Comparison of ENCODE assay signal across 10 cellular contexts in genomic region chr9:135480942-135481315, GRCh38. TPM values are rescaled to one million over a fixed set of nuclear protein-coding genes. Genes with fewer than 3 reads are reported as not detected.
DNase-seq lines count a peak whose midpoint lies in the region; ATAC-seq and TF ChIP-seq lines count a peak whose summit lies in the region.
"Had no signal": no experiment of that assay in that cellular context is flagged by ENCODE, and none has a peak within 500 bp of the region (broad histone marks: within the 10 kb centered on the region; RNA-seq: fewer than 3 reads in every experiment).

No MANE protein-coding gene starts in this region.

- DNase-seq in GM10266 (ENCODE audit: extremely low spot score) (peak; percentile 53), SK-N-SH (no peak), fibroblast of the aortic adventitia (ENCODE audit: low read depth) (no peak), D341Med (ENCODE audit: low spot score) (no peak), NCI-H1105 (lab: John Stamatoyannopoulos, UW) (no peak), activated gamma-delta T cell (lab: John Stamatoyannopoulos, UW) (no peak)
- DNase-seq: activated CD4-positive, CD25-positive, alpha-beta regulatory T cell; Kasumi-1 had no signal

- 62% methylated on average over 11 of the region's 11 CpGs for WGBS in SK-N-SH (ENCODE audit: low lambda C conversion rate)

- H3K9ac ChIP-seq in SK-N-SH: peak overlapping the region; percentile 78
- H3K9ac ChIP-seq in rectal smooth muscle tissue (ENCODE audit: low read length): no peak overlapping the region

- TF ChIP-seq RAD21 in SK-N-SH (IDR thresholded peaks at IDR 0.05; ENCODE audit: low read length): no peak

- CTCF ChIA-PET in SK-N-SH (lab: Yijun Ruan, JAX): interaction anchor here (0.8 to 3.6 kb wide), 2 partner anchors 18 to 42 kb away, joined by 3 to 23 read pairs; partner anchors contain the start of gene MRPS2

- peaks cover 35% of the 10 kb centered on the region for H3K79me2 ChIP-seq in SK-N-SH (ENCODE audit: insufficient read depth)

- no peak for TF ChIP-seq CTCF in GM10266 (IDR thresholded peaks at IDR 0.05; ENCODE audit: control insufficient read depth, insufficient read depth, low read depth, missing control alignments)
- TF ChIP-seq CTCF in SK-N-SH (IDR thresholded peaks at IDR 0.05): no peak
- TF ChIP-seq CTCF in fibroblast of the aortic adventitia (IDR thresholded peaks at IDR 0.05; ENCODE audit: insufficient read depth, low read length): no peak

- TF ChIP-seq EP300 in SK-N-SH (IDR thresholded peaks at IDR 0.05; ENCODE audit: borderline replicate concordance in 1 of 2, low read depth in 1 of 2, low read length in 1 of 2): no peak

- H3K27ac ChIP-seq in SK-N-SH (ENCODE audit: low read depth in 2 of 2, low read length in 1 of 2) (peak overlapping the region in 1 of 2 experiments; percentile 74; a peak in 1 of 4 replicates), rectal smooth muscle tissue (ENCODE audit: low read depth, low read length) (no peak overlapping the region)

- peaks cover 5% of the 10 kb centered on the region for H3F3A ChIP-seq in SK-N-SH (replicated peaks; ENCODE audit: insufficient read depth)

- no peaks in the 10 kb centered on the region for H3K9me2 ChIP-seq in SK-N-SH

- POLR2A ChIA-PET in SK-N-SH (lab: Yijun Ruan, JAX): interaction anchor here (1.2 to 1.3 kb wide), 2 partner anchors 18 to 24 kb away, joined by 8 to 9 read pairs; a partner anchor contains a TSS

- H3K4me3 ChIP-seq in SK-N-SH (ENCODE audit: low read depth in 2 of 2, low read length in 1 of 2) (peak overlapping the region; percentile 88 to 90), fibroblast of the aortic adventitia (ENCODE audit: low read depth, low read length) (peak overlapping the region; percentile 77), rectal smooth muscle tissue (ENCODE audit: low read length) (peak overlapping the region; percentile 80)

- peaks cover 7 to 31% of the 10 kb centered on the region in 2 experiments for H3K36me3 ChIP-seq in SK-N-SH (replicated peaks in 1 of 2; ENCODE audit: control insufficient read depth in 1 of 2, insufficient read depth in 2 of 2, low read length in 1 of 2)
- H3K36me3 ChIP-seq in rectal smooth muscle tissue (ENCODE audit: control insufficient read depth, insufficient read depth, low read length): no peaks in the 10 kb centered on the region

- H2AFZ ChIP-seq in SK-N-SH (ENCODE audit: low read depth): peak overlapping the region; percentile 68; the same call in 1 of the 2 replicates

- peaks cover 7% of the 10 kb centered on the region; the same call in 1 of the 2 replicates for H4K20me1 ChIP-seq in SK-N-SH (ENCODE audit: insufficient read depth)

- H3K4me1 ChIP-seq in SK-N-SH (ENCODE audit: control insufficient read depth in 1 of 2, insufficient read depth in 2 of 2, low read depth in 1 of 2, low read length in 1 of 2): peaks cover 6 to 13% of the 10 kb centered on the region in 2 experiments; a peak in 2 of 4 replicates
- peaks cover 4% of the 10 kb centered on the region for H3K4me1 ChIP-seq in rectal smooth muscle tissue (ENCODE audit: control insufficient read depth, insufficient read depth, low read length)

- H3K27me3 ChIP-seq in SK-N-SH (ENCODE audit: insufficient read depth) (no peaks in the 10 kb centered on the region), rectal smooth muscle tissue (ENCODE audit: control insufficient read depth, insufficient read depth, low read length) (no peaks in the 10 kb centered on the region)

- ATAC-seq in HG03196 (IDR thresholded peaks at IDR 0.05; ENCODE audit: unreplicated experiment): no peak

- no peaks in the 10 kb centered on the region for H3K9me3 ChIP-seq in SK-N-SH

- H3K4me2 ChIP-seq in SK-N-SH: peak overlapping the region; percentile 97

TF ChIP-seq in SK-N-SH, 30 proteins besides CTCF, POLR2A, EP300 and RAD21:
- TF ChIP-seq MXI1 (IDR thresholded peaks at IDR 0.05; ENCODE audit: low read depth, low read length): no peak
- TF ChIP-seq GATA2 (CRISPR knock-in tag; IDR thresholded peaks at IDR 0.05): no peak
- TF ChIP-seq FOXJ3 (CRISPR knock-in tag; IDR thresholded peaks at IDR 0.05): no peak
- TF ChIP-seq USF1 (IDR thresholded peaks at IDR 0.05; ENCODE audit: borderline replicate concordance, low read depth): no peak

RNA-seq across cellular contexts. Expression of gene PPP1R26, which starts 1.3 kb away (rescaled TPM):
- 18.6 and 20.1 TPM in 2 replicates for polyA plus RNA-seq in SK-N-SH (2012; rRNA removed)
- 11.6 and 16.6 TPM in 2 replicates for polyA plus RNA-seq in SK-N-SH (2012; cell fraction: cytosol; rRNA removed)
- 31.3 and 32.1 TPM in 2 replicates for polyA plus RNA-seq in SK-N-SH (2012; cell fraction: nucleus; rRNA removed)
- 2.8 and 5.2 TPM in 2 replicates for total RNA-seq in fibroblast of the aortic adventitia (ENCODE audit: low replicate concordance)

RNA-seq across cellular contexts. Expression of gene MRPS2, which starts 19.6 kb away (rescaled TPM):
- polyA plus RNA-seq in SK-N-SH (2012; rRNA removed): 113 and 116 TPM in 2 replicates
- 36.6 and 76.5 TPM in 2 replicates for polyA plus RNA-seq in SK-N-SH (2012; cell fraction: cytosol; rRNA removed)
- 59.4 and 94.1 TPM in 2 replicates for polyA plus RNA-seq in SK-N-SH (2012; cell fraction: nucleus; rRNA removed)
- total RNA-seq in fibroblast of the aortic adventitia (ENCODE audit: low replicate concordance): 5.5 and 21.4 TPM in 2 replicates

RNA-seq across cellular contexts. Expression of gene LCN1, which starts 40.3 kb away (rescaled TPM):
- not detected in 2 replicates for polyA plus RNA-seq in SK-N-SH (2012; rRNA removed)
- not detected in 2 replicates for polyA plus RNA-seq in SK-N-SH (2012; cell fraction: cytosol; rRNA removed)
- polyA plus RNA-seq in SK-N-SH (2012; cell fraction: nucleus; rRNA removed): not detected in 2 replicates
- total RNA-seq in fibroblast of the aortic adventitia (ENCODE audit: low replicate concordance): not detected in 2 replicates
